Comparison of ENCODE assay signal across 16 cellular contexts in genomic region chr2:59664946-59665345, GRCh38.
DNase-seq lines count a peak whose midpoint lies in the region; ATAC-seq and TF ChIP-seq lines count a peak whose summit lies in the region.
"Had no signal": no experiment of that assay in that cellular context is flagged by ENCODE, and none has a peak within 500 bp of the region (broad histone marks: within the 10 kb centered on the region; RNA-seq: fewer than 3 reads in every experiment).

No MANE protein-coding gene starts in this region.

- WGBS in spleen, 5 donors = 86 to 94% (median 89%) methylated on average over 13 of the region's 13 CpGs

- no peak overlapping the region for H3K27ac ChIP-seq in spleen
- H3K27ac ChIP-seq in coronary artery = no peak overlapping the region
- H3K27ac ChIP-seq: 22Rv1 had no signal

- TF ChIP-seq CTCF in spleen (IDR thresholded peaks at IDR 0.05 in 8 of 11, conservative IDR thresholded peaks at IDR 0.05 in 3 of 11) (no peak), coronary artery (IDR thresholded peaks at IDR 0.05) (no peak)

- H3K4me3 ChIP-seq in spleen (no peak overlapping the region), coronary artery (no peak overlapping the region)

- peak; percentile 42 for DNase-seq in NCI-H2227 treated with DMSO at 0.1 percent for 48 hours (lab: John Stamatoyannopoulos, UW)
- DNase-seq in NCI-H2227 (lab: John Stamatoyannopoulos, UW; ENCODE audit: unreplicated experiment) = no peak
- DNase-seq in NCI-H446 treated with DMSO at 0.1 percent for 48 hours (lab: John Stamatoyannopoulos, UW) = peak; percentile 65
- peak; percentile 74 for DNase-seq in cerebellum (ENCODE audit: low spot score)
- peak; percentile 34 for DNase-seq in spleen
- no peak for DNase-seq in stimulated activated effector memory CD8-positive, alpha-beta T cell treated with anti-CD3 and anti-CD28 coated beads, Interleukin-12 subunit alpha, Interleukin-12 subunit beta, amount 100 ng/mL, for 72 hours (ENCODE audit: low spot score in 2 of 2)
- DNase-seq in coronary artery (ENCODE audit: low spot score) = no peak
- DNase-seq: CD8-positive, alpha-beta T cell; COR-L47; DND-41; HCEC 1CT; HFFc6 had no signal

- TF ChIP-seq POLR2A in spleen (IDR thresholded peaks at IDR 0.05) = no peak

- H3K36me3 ChIP-seq in spleen = no peaks in the 10 kb centered on the region

- no peaks in the 10 kb centered on the region for H3K27me3 ChIP-seq in spleen (replicated peaks in 1 of 7)

- no peak overlapping the region for H3K4me3 Mint-ChIP-seq in stimulated activated effector memory CD8-positive, alpha-beta T cell treated with anti-CD3 and anti-CD28 coated beads, Interleukin-12 subunit alpha, Interleukin-12 subunit beta, amount 100 ng/mL, for 72 hours
- H3K4me3 Mint-ChIP-seq: CD14-positive monocyte; CD8-positive, alpha-beta T cell; HFFc6 had no signal

- no peak for ATAC-seq in GM21367 (IDR thresholded peaks at IDR 0.05; ENCODE audit: unreplicated experiment)
- ATAC-seq in stimulated activated effector memory CD8-positive, alpha-beta T cell treated with anti-CD3 and anti-CD28 coated beads, Interleukin-12 subunit alpha, Interleukin-12 subunit beta, amount 100 ng/mL, for 72 hours = no peak
- ATAC-seq: CD8-positive, alpha-beta T cell; HepG2 had no signal

- H3K9me3 Mint-ChIP-seq in stimulated activated effector memory CD8-positive, alpha-beta T cell treated with anti-CD3 and anti-CD28 coated beads, Interleukin-12 subunit alpha, Interleukin-12 subunit beta, amount 100 ng/mL, for 72 hours = peaks cover 7% of the 10 kb centered on the region
- H3K9me3 Mint-ChIP-seq: CD8-positive, alpha-beta T cell had no signal

- H3K4me1 ChIP-seq in spleen = no peaks in the 10 kb centered on the region

- H3K36me3 Mint-ChIP-seq in stimulated activated effector memory CD8-positive, alpha-beta T cell treated with anti-CD3 and anti-CD28 coated beads, Interleukin-12 subunit alpha, Interleukin-12 subunit beta, amount 100 ng/mL, for 72 hours = no peaks in the 10 kb centered on the region
- H3K36me3 Mint-ChIP-seq: CD14-positive monocyte; CD8-positive, alpha-beta T cell had no signal

- no peak overlapping the region for H3K27ac Mint-ChIP-seq in stimulated activated effector memory CD8-positive, alpha-beta T cell treated with anti-CD3 and anti-CD28 coated beads, Interleukin-12 subunit alpha, Interleukin-12 subunit beta, amount 100 ng/mL, for 72 hours
- H3K27ac Mint-ChIP-seq: CD8-positive, alpha-beta T cell; HFFc6 had no signal

- H3K4me1 Mint-ChIP-seq in stimulated activated effector memory CD8-positive, alpha-beta T cell treated with anti-CD3 and anti-CD28 coated beads, Interleukin-12 subunit alpha, Interleukin-12 subunit beta, amount 100 ng/mL, for 72 hours = no peaks in the 10 kb centered on the region

- no peaks in the 10 kb centered on the region for H3K9me3 ChIP-seq in spleen

- intact Hi-C loops in spleen (cut with DNase I; ENCODE audit: low total_unique reads) = no loop called here

Comparison
In these comparisons a context has a peak if more than half of its experiments do, and no peak if none do; other contexts are left out.
1. DNase-seq: peak in NCI-H2227 treated with DMSO at 0.1 percent for 48 hours (single experiment), NCI-H446 treated with DMSO at 0.1 percent for 48 hours (single experiment), cerebellum (single experiment) and spleen (single experiment); none in NCI-H2227 (single experiment), stimulated activated effector memory CD8-positive, alpha-beta T cell treated with anti-CD3 and anti-CD28 coated beads, Interleukin-12 subunit alpha, Interleukin-12 subunit beta, amount 100 ng/mL, for 72 hours (0 of 2) and coronary artery (single experiment).